Comparison of ENCODE assay signal across 13 cellular contexts in genomic region chr5:53343187-53343586, GRCh38.
A peak's percentile ranks its signal among the peaks of the same experiment; 100 is the strongest.
DNase-seq lines count a peak whose midpoint lies in the region; FAIRE-seq and TF ChIP-seq lines count a peak whose summit lies in the region.
"Had no signal": no experiment of that assay in that cellular context is flagged by ENCODE, and none has a peak within 500 bp of the region (broad histone marks: within the 10 kb centered on the region; RNA-seq: fewer than 3 reads in every experiment).

No MANE protein-coding gene starts in this region.

- no peak for TF ChIP-seq CTCF in bronchial epithelial cell (IDR thresholded peaks at IDR 0.05; ENCODE audit: insufficient read depth, low read length, severe bottlenecking)
- no peak for TF ChIP-seq CTCF in tibial nerve (IDR thresholded peaks at IDR 0.05)

- H3K4me1 ChIP-seq in tibial nerve = no peaks in the 10 kb centered on the region

- peak; percentile 54 for DNase-seq in AG08396 (ENCODE audit: low spot score)
- DNase-seq in LHCN-M2 (ENCODE audit: low read depth) = peak; percentile 79
- DNase-seq in bronchial epithelial cell (ENCODE audit: low read depth) = peak; percentile 98
- DNase-seq in iris pigment epithelial cell (ENCODE audit: low read depth) = peak; percentile 89
- DNase-seq in tibial nerve (ENCODE audit: low spot score in 2 of 2) = no peak
- DNase-seq in SW480 (ENCODE audit: low spot score) = no peak
- no peak for DNase-seq in NCI-H2171 (lab: John Stamatoyannopoulos, UW)
- no peak for DNase-seq in C1 segment of cervical spinal cord (lab: John Stamatoyannopoulos, UW)
- DNase-seq: activated CD8-positive, alpha-beta T cell treated with anti-CD3 and anti-CD28 coated beads for 36 hours; activated naive CD4-positive, alpha-beta T cell treated with anti-CD3 and anti-CD28 coated beads, Interleukin-2, amount 10 ng/mL, durations not matched to agents 7 days and 5 days; mesendoderm; OCI-M1; stimulated activated CD4-positive, alpha-beta T cell treated with anti-CD3 and anti-CD28 coated beads, Interleukin-2, amount 100 ng/mL, for 48 hours had no signal

- no peaks in the 10 kb centered on the region for H3K36me3 ChIP-seq in bronchial epithelial cell (ENCODE audit: control insufficient read depth, insufficient read depth, low read length)
- H3K36me3 ChIP-seq in tibial nerve = no peaks in the 10 kb centered on the region

- no peak overlapping the region for H3K27ac ChIP-seq in tibial nerve

- WGBS in tibial nerve, 2 donors = 58 to 68% methylated on average over 2 of the region's 2 CpGs

- peaks cover 0 to 7% (median 0%) of the 10 kb centered on the region in 4 donors for H3K9me3 ChIP-seq in tibial nerve

- no peak overlapping the region for H3K4me3 ChIP-seq in bronchial epithelial cell (ENCODE audit: low read depth, low read length)
- no peak overlapping the region for H3K4me3 ChIP-seq in tibial nerve

- FAIRE-seq in bronchial epithelial cell (lab: Jason Lieb, UNC) = peak; percentile 66

- H3K27me3 ChIP-seq in bronchial epithelial cell (ENCODE audit: control insufficient read depth, insufficient read depth, low read length) = no peaks in the 10 kb centered on the region
- no peaks in the 10 kb centered on the region for H3K27me3 ChIP-seq in tibial nerve

- TF ChIP-seq POLR2A in tibial nerve (IDR thresholded peaks at IDR 0.05) = no peak

- TF ChIP-seq EP300 in tibial nerve (IDR thresholded peaks at IDR 0.05) = no peak

Comparison
In these comparisons a context has a peak if more than half of its experiments do, and no peak if none do; other contexts are left out.
1. DNase-seq: peak in AG08396 (single experiment), LHCN-M2 (single experiment), bronchial epithelial cell (single experiment) and iris pigment epithelial cell (single experiment); none in tibial nerve (0 of 2), SW480 (single experiment), NCI-H2171 (single experiment) and C1 segment of cervical spinal cord (0 of 14).